In the genomic region with DNA sequence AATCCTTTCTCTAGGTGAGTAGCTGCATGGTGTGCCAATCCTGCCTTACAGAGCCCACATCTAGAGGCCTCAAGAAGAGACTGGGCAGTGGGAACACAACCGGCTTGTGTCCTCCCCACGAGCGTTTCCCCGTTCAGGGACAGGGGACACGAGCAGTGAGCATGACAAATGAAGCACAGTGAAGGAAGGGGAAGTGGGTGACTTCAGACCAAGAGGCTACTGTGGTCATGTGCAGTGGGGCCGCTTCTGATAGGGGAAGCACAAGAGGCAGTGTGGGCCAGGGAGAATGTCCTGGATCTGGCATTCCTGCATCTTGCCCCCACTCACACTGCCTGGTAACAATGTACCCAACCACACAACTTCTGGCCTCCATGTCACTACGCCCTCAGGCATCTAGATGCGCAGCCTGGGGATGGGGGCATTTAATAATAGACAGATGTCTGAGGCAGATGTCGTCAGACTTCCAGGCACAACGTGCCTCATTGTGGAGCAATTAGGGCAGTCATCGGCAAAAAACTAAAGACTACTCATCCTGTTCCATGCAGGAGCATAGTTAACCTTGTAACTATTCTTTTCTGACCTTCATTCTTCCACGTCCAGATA, we compare ENCODE assay signal across 1 cellular context.
TF ChIP-seq lines count a peak whose summit lies in the region.

No MANE protein-coding gene starts in this region.

TF ChIP-seq in H1, 55 proteins besides CTCF, POLR2A, EP300 and RAD21 (continued from another document):
- TF ChIP-seq, protein P1, sequence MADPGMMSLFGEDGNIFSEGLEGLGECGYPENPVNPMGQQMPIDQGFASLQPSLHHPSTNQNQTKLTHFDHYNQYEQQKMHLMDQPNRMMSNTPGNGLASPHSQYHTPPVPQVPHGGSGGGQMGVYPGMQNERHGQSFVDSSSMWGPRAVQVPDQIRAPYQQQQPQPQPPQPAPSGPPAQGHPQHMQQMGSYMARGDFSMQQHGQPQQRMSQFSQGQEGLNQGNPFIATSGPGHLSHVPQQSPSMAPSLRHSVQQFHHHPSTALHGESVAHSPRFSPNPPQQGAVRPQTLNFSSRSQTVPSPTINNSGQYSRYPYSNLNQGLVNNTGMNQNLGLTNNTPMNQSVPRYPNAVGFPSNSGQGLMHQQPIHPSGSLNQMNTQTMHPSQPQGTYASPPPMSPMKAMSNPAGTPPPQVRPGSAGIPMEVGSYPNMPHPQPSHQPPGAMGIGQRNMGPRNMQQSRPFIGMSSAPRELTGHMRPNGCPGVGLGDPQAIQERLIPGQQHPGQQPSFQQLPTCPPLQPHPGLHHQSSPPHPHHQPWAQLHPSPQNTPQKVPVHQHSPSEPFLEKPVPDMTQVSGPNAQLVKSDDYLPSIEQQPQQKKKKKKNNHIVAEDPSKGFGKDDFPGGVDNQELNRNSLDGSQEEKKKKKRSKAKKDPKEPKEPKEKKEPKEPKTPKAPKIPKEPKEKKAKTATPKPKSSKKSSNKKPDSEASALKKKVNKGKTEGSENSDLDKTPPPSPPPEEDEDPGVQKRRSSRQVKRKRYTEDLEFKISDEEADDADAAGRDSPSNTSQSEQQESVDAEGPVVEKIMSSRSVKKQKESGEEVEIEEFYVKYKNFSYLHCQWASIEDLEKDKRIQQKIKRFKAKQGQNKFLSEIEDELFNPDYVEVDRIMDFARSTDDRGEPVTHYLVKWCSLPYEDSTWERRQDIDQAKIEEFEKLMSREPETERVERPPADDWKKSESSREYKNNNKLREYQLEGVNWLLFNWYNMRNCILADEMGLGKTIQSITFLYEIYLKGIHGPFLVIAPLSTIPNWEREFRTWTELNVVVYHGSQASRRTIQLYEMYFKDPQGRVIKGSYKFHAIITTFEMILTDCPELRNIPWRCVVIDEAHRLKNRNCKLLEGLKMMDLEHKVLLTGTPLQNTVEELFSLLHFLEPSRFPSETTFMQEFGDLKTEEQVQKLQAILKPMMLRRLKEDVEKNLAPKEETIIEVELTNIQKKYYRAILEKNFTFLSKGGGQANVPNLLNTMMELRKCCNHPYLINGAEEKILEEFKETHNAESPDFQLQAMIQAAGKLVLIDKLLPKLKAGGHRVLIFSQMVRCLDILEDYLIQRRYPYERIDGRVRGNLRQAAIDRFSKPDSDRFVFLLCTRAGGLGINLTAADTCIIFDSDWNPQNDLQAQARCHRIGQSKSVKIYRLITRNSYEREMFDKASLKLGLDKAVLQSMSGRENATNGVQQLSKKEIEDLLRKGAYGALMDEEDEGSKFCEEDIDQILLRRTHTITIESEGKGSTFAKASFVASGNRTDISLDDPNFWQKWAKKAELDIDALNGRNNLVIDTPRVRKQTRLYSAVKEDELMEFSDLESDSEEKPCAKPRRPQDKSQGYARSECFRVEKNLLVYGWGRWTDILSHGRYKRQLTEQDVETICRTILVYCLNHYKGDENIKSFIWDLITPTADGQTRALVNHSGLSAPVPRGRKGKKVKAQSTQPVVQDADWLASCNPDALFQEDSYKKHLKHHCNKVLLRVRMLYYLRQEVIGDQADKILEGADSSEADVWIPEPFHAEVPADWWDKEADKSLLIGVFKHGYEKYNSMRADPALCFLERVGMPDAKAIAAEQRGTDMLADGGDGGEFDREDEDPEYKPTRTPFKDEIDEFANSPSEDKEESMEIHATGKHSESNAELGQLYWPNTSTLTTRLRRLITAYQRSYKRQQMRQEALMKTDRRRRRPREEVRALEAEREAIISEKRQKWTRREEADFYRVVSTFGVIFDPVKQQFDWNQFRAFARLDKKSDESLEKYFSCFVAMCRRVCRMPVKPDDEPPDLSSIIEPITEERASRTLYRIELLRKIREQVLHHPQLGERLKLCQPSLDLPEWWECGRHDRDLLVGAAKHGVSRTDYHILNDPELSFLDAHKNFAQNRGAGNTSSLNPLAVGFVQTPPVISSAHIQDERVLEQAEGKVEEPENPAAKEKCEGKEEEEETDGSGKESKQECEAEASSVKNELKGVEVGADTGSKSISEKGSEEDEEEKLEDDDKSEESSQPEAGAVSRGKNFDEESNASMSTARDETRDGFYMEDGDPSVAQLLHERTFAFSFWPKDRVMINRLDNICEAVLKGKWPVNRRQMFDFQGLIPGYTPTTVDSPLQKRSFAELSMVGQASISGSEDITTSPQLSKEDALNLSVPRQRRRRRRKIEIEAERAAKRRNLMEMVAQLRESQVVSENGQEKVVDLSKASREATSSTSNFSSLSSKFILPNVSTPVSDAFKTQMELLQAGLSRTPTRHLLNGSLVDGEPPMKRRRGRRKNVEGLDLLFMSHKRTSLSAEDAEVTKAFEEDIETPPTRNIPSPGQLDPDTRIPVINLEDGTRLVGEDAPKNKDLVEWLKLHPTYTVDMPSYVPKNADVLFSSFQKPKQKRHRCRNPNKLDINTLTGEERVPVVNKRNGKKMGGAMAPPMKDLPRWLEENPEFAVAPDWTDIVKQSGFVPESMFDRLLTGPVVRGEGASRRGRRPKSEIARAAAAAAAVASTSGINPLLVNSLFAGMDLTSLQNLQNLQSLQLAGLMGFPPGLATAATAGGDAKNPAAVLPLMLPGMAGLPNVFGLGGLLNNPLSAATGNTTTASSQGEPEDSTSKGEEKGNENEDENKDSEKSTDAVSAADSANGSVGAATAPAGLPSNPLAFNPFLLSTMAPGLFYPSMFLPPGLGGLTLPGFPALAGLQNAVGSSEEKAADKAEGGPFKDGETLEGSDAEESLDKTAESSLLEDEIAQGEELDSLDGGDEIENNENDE (IDR thresholded peaks at IDR 0.05; ENCODE audit: insufficient replicate concordance, low read length): no peak
- no peak for TF ChIP-seq SIRT6 (IDR thresholded peaks at IDR 0.05; ENCODE audit: low read length)
